8 cellular contexts compared by ENCODE assay signal in the genomic region with DNA sequence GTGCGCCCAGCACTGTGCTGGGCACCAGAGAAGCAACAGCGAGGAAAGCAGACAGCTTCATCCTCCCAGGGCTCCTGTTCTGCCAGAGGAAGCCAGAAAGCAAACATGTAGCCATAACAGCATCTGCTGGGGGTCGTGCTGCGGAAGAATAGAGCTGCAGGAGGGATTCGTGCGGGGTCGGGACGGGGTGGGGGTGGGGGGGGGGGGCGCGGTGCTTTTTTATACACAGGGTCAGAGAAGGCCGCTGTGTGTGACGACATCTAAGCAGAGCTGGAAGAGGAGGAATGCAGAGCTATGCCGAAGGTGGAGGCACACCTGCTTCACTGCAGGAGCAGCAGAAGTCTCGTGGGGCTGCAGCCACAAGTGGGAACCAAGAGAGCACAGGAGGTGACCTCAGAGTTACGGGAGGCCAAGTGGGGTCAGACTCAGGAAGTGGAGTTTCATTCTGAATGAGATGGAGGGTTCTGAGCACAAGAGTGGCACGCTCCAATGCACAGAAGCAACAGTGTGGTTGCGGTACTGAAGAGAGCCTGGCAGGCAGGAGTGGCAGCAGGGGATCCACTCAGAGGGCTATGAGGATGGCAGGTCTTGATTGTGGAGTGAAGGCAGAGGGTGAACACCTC. TPM values are rescaled to one million over a fixed set of nuclear protein-coding genes. Genes with fewer than 3 reads are reported as not detected.
DNase-seq lines count a peak whose midpoint lies in the region; ATAC-seq and TF ChIP-seq lines count a peak whose summit lies in the region.
"Had no signal": no experiment of that assay in that cellular context is flagged by ENCODE, and none has a peak within 500 bp of the region (broad histone marks: within the 10 kb centered on the region; RNA-seq: fewer than 3 reads in every experiment).

No MANE protein-coding gene starts in this region.

- no peak overlapping the region for H3K9ac ChIP-seq in mesenchymal stem cell (ENCODE audit: low read length)

- H3K4me3 ChIP-seq in stomach: no peak overlapping the region
- no peak overlapping the region for H3K4me3 ChIP-seq in mesenchymal stem cell (ENCODE audit: insufficient read depth in 1 of 2, low read depth in 1 of 2, low read length in 2 of 2)
- H3K4me3 ChIP-seq: K562 had no signal

- H3K18ac ChIP-seq in mesenchymal stem cell (ENCODE audit: low read depth in 1 of 2, low read length in 2 of 2): no peak overlapping the region

- no peak overlapping the region for H3K23ac ChIP-seq in mesenchymal stem cell (ENCODE audit: low read length in 2 of 2)

- H3K27me3 ChIP-seq in stomach: no peaks in the 10 kb centered on the region
- no peaks in the 10 kb centered on the region for H3K27me3 ChIP-seq in mesenchymal stem cell (ENCODE audit: control insufficient read depth in 1 of 2, insufficient read depth in 1 of 2, low read length in 2 of 2)

- H3K79me1 ChIP-seq in mesenchymal stem cell (replicated peaks; ENCODE audit: low read length, poor library complexity, severe bottlenecking): no peaks in the 10 kb centered on the region

- peaks cover 0 to 15% (median 2%) of the 10 kb centered on the region in 4 donors for H3K4me1 ChIP-seq in stomach
- peaks cover 32% of the 10 kb centered on the region for H3K4me1 ChIP-seq in mesenchymal stem cell (ENCODE audit: control insufficient read depth, insufficient read depth, low read depth, low read length)

- H3K4ac ChIP-seq in mesenchymal stem cell (ENCODE audit: low read depth in 1 of 2, low read length in 2 of 2): no peak overlapping the region

- H4K8ac ChIP-seq in mesenchymal stem cell (ENCODE audit: low read length): no peak overlapping the region

- no peak for TF ChIP-seq CTCF in stomach (IDR thresholded peaks at IDR 0.05)

- H2AFZ ChIP-seq in mesenchymal stem cell (ENCODE audit: low read depth, low read length): no peak overlapping the region

- H3K27ac ChIP-seq in stomach (no peak overlapping the region), mesenchymal stem cell (ENCODE audit: low read length, poor library complexity, severe bottlenecking) (no peak overlapping the region)

- ATAC-seq in GM18861 (IDR thresholded peaks at IDR 0.05; ENCODE audit: unreplicated experiment) (peak; percentile 94), GM21423 (IDR thresholded peaks at IDR 0.05; ENCODE audit: unreplicated experiment) (peak; percentile 93), HG03460 (IDR thresholded peaks at IDR 0.05; ENCODE audit: unreplicated experiment) (peak; percentile 92)

- 54 to 65% (median 62%) methylated on average over 17 of the region's 17 CpGs for WGBS in stomach, 5 donors
- WGBS in mesenchymal stem cell: 62% methylated on average over 15 of the region's 17 CpGs

- DNase-seq in left kidney (ENCODE audit: low read depth, low spot score) (peak; percentile 47), stomach (no peak), mesenchymal stem cell (no peak), GOT3 (lab: John Stamatoyannopoulos, UW) (no peak)

- TF ChIP-seq EP300 in stomach (IDR thresholded peaks at IDR 0.05): no peak

- no peak overlapping the region for H4K91ac ChIP-seq in mesenchymal stem cell (ENCODE audit: low read length)

- H3K4me2 ChIP-seq in mesenchymal stem cell (ENCODE audit: low read length, poor library complexity, severe bottlenecking): no peak overlapping the region

- H3K14ac ChIP-seq in mesenchymal stem cell (ENCODE audit: low read length in 2 of 2): no peak overlapping the region

- H2BK12ac ChIP-seq in mesenchymal stem cell (ENCODE audit: low read length in 2 of 2): no peak overlapping the region

- TF ChIP-seq POLR2A in stomach (IDR thresholded peaks at IDR 0.05): no peak

- no peak overlapping the region for H2BK15ac ChIP-seq in mesenchymal stem cell (ENCODE audit: low read depth, poor library complexity, severe bottlenecking)

- H3K9me3 ChIP-seq in stomach: no peaks in the 10 kb centered on the region
- H3K9me3 ChIP-seq in mesenchymal stem cell (ENCODE audit: control insufficient read depth, low read length): no peaks in the 10 kb centered on the region

- no peak overlapping the region for H2BK120ac ChIP-seq in mesenchymal stem cell (ENCODE audit: low read depth, low read length)

- no peaks in the 10 kb centered on the region for H3K36me3 ChIP-seq in stomach
- no peaks in the 10 kb centered on the region for H3K36me3 ChIP-seq in mesenchymal stem cell (ENCODE audit: control insufficient read depth in 1 of 2, insufficient read depth in 2 of 2, low read depth in 1 of 2, low read length in 2 of 2)

- no peak overlapping the region for H2AK5ac ChIP-seq in mesenchymal stem cell (ENCODE audit: low read length, severe bottlenecking)

- intact Hi-C loops in stomach (cut with DNase I; ENCODE audit: low total_unique reads): no loop called here

- no peak overlapping the region for H2BK5ac ChIP-seq in mesenchymal stem cell (ENCODE audit: low read depth, low read length, poor library complexity, severe bottlenecking)

RNA-seq across cellular contexts. Expression of gene PKD1L1, which starts 11.1 kb away (rescaled TPM):
- 1 to 10 TPM in 2 of 5 donors, under 1 TPM in 2, not detected in 1; under 0.01 to 1.2 (median 0.62) TPM for total RNA-seq in stomach
- under 1 TPM in 2 of 3 donors, not detected in 1; 0.03 to 0.06 TPM for polyA plus RNA-seq in stomach
- 0.03 TPM for polyA plus RNA-seq in mesenchymal stem cell (2013, experiment 1 of 2)
- polyA plus RNA-seq in mesenchymal stem cell (2013, experiment 2 of 2): 0.05 TPM

RNA-seq across cellular contexts. Expression of gene HUS1, which starts 42.2 kb away (rescaled TPM):
- total RNA-seq in stomach: 10 to 100 TPM in 4 of 5 donors, 1 to 10 TPM in 1; 9.9 to 69.2 (median 21.1) TPM
- polyA plus RNA-seq in stomach: 1 to 10 TPM; 5.9 to 8.2 (median 7.9) TPM
- polyA plus RNA-seq in mesenchymal stem cell (2013, experiment 1 of 2): 23.4 TPM
- polyA plus RNA-seq in mesenchymal stem cell (2013, experiment 2 of 2): 22.3 TPM
